1 cellular context compared by ENCODE assay signal in genomic region chr16:89422905-89423630, GRCh38.
TF ChIP-seq lines count a peak whose summit lies in the region.

No MANE protein-coding gene starts in this region.

TF ChIP-seq in HepG2, 621 proteins besides CTCF, POLR2A, EP300 and RAD21 (continued from another document):
- TF ChIP-seq ZNF710 (CRISPR knock-in tag; IDR thresholded peaks at IDR 0.05; ENCODE audit: borderline replicate concordance) = no peak
- no peak for TF ChIP-seq RELA (CRISPR knock-in tag; IDR thresholded peaks at IDR 0.05)
- no peak for TF ChIP-seq RARG (CRISPR knock-in tag; IDR thresholded peaks at IDR 0.05; ENCODE audit: low read depth)
- no peak for TF ChIP-seq PLRG1 (conservative IDR thresholded peaks at IDR 0.05)
- peak; percentile 61; the same call in 1 of the 2 replicates for TF ChIP-seq ZNF644 (CRISPR knock-in tag; IDR thresholded peaks at IDR 0.05; ENCODE audit: low read depth)
- TF ChIP-seq MAFF (IDR thresholded peaks at IDR 0.05; ENCODE audit: low read depth, low read length) = no peak
- TF ChIP-seq SALL2 (CRISPR knock-in tag; IDR thresholded peaks at IDR 0.05) = no peak
- TF ChIP-seq ELF4 (CRISPR knock-in tag; IDR thresholded peaks at IDR 0.05; ENCODE audit: borderline replicate concordance) = no peak
- no peak for TF ChIP-seq SNAI1 (CRISPR knock-in tag; IDR thresholded peaks at IDR 0.05; ENCODE audit: borderline replicate concordance)
- TF ChIP-seq HMGXB4 (CRISPR knock-in tag; IDR thresholded peaks at IDR 0.05; ENCODE audit: borderline replicate concordance in 1 of 2, low read depth in 1 of 2) = peak; percentile 24 to 37; a peak in 2 of 4 replicates
- no peak for TF ChIP-seq TOE1 (CRISPR knock-in tag; IDR thresholded peaks at IDR 0.05)
- 0 out of 2 replicates have a peak, but pooled peaks have one; percentile 34 for TF ChIP-seq ZNF792 (CRISPR knock-in tag; IDR thresholded peaks at IDR 0.05)
- TF ChIP-seq ZSCAN21 (CRISPR knock-in tag; IDR thresholded peaks at IDR 0.05; ENCODE audit: borderline replicate concordance) = peak; percentile 28; the same call in 1 of the 2 replicates
- no peak for TF ChIP-seq ZIK1 (CRISPR knock-in tag; IDR thresholded peaks at IDR 0.05; ENCODE audit: borderline replicate concordance, low read depth)
- TF ChIP-seq ARNT (IDR thresholded peaks at IDR 0.05) = no peak
- TF ChIP-seq SRSF4 (IDR thresholded peaks at IDR 0.05; ENCODE audit: low read depth, low read length, poor library complexity, severe bottlenecking) = no peak
- no peak for TF ChIP-seq CREBL2 (CRISPR knock-in tag; IDR thresholded peaks at IDR 0.05; ENCODE audit: borderline replicate concordance)
- TF ChIP-seq ZFAT (CRISPR knock-in tag; conservative IDR thresholded peaks at IDR 0.05) = no peak
- TF ChIP-seq ZKSCAN5 (CRISPR knock-in tag; IDR thresholded peaks at IDR 0.05) = no peak
- no peak for TF ChIP-seq POLR2AphosphoS5 (IDR thresholded peaks at IDR 0.05; ENCODE audit: low read depth, low read length)
- TF ChIP-seq JDP2 (CRISPR knock-in tag; IDR thresholded peaks at IDR 0.05; ENCODE audit: borderline replicate concordance) = no peak
- TF ChIP-seq SPEN (CRISPR knock-in tag; IDR thresholded peaks at IDR 0.05; ENCODE audit: low read depth) = peak; percentile 30; the same call in 1 of the 2 replicates
- TF ChIP-seq MEF2D (CRISPR knock-in tag; IDR thresholded peaks at IDR 0.05) = no peak
- TF ChIP-seq FOXO4 (CRISPR knock-in tag; conservative IDR thresholded peaks at IDR 0.05) = no peak
- TF ChIP-seq HNRNPL (IDR thresholded peaks at IDR 0.05; ENCODE audit: low read depth, low read length) = 0 out of 2 replicates have a peak, but pooled peaks have one; percentile 48
- peak; percentile 76 for TF ChIP-seq POGZ (CRISPR knock-in tag; IDR thresholded peaks at IDR 0.05)
- TF ChIP-seq POLR2G (IDR thresholded peaks at IDR 0.05; ENCODE audit: low read depth, low read length) = no peak; the same call in 1 of the 2 replicates
